17 cellular contexts compared by ENCODE assay signal in genomic region chr11:133896642-133897330, GRCh38. TPM values are rescaled to one million over a fixed set of nuclear protein-coding genes. Genes with fewer than 3 reads are reported as not detected.
"Had no signal": no experiment of that assay in that cellular context is flagged by ENCODE, and none has a peak within 500 bp of the region (broad histone marks: within the 10 kb centered on the region; RNA-seq: fewer than 3 reads in every experiment).

No MANE protein-coding gene starts in this region.

- H3K4me3 ChIP-seq: heart left ventricle, psoas muscle had no signal

- H3K27me3 Mint-ChIP-seq: activated naive CD8-positive, alpha-beta T cell treated with anti-CD3 and anti-CD28 coated beads, Interleukin-2, amount 50 U/mL, for 24 hours had no signal

- H3K27ac ChIP-seq: heart left ventricle, psoas muscle had no signal

- H3K27ac Mint-ChIP-seq: activated naive CD8-positive, alpha-beta T cell treated with anti-CD3 and anti-CD28 coated beads, Interleukin-2, amount 50 U/mL, for 24 hours; natural killer cell had no signal

- H3K9me3 Mint-ChIP-seq: activated naive CD8-positive, alpha-beta T cell treated with anti-CD3 and anti-CD28 coated beads, Interleukin-2, amount 50 U/mL, for 24 hours; natural killer cell had no signal

- H3K36me3 Mint-ChIP-seq: natural killer cell had no signal

- FAIRE-seq: astrocyte, colon had no signal

- ATAC-seq: natural killer cell, psoas muscle had no signal

- H3K4me1 Mint-ChIP-seq: activated naive CD8-positive, alpha-beta T cell treated with anti-CD3 and anti-CD28 coated beads, Interleukin-2, amount 50 U/mL, for 24 hours; natural killer cell had no signal

- DNase-seq: activated gamma-delta T cell; activated naive CD8-positive, alpha-beta T cell treated with anti-CD3 and anti-CD28 coated beads, Interleukin-2, amount 50 U/mL, for 24 hours; activated T-cell treated with anti-CD3 and anti-CD28 coated beads, Interleukin-2, amount 50 U/mL, for 1 hour; foreskin melanocyte; natural killer cell; psoas muscle; stimulated activated CD4-positive, alpha-beta T cell treated with anti-CD3 and anti-CD28 coated beads, Interleukin-12 subunit alpha, Interleukin-12 subunit beta, amount 100 ng/mL, for 4 hours; stimulated activated CD4-positive, alpha-beta T cell treated with anti-CD3 and anti-CD28 coated beads, Interleukin-2, amount 100 ng/mL, for 48 hours; stimulated activated naive CD4-positive, alpha-beta T cell treated with Interleukin-2 at 50 U/mL for 16 hours had no signal

- H3K27me3 ChIP-seq: heart left ventricle had no signal

- H3K9me3 ChIP-seq: heart left ventricle, psoas muscle had no signal

- H3K4me3 Mint-ChIP-seq: activated naive CD8-positive, alpha-beta T cell treated with anti-CD3 and anti-CD28 coated beads, Interleukin-2, amount 50 U/mL, for 24 hours; natural killer cell had no signal

- H3K4me1 ChIP-seq: psoas muscle had no signal

RNA-seq across cellular contexts. Expression of gene SPATA19, which starts 51.5 kb away (rescaled TPM):
- total RNA-seq: astrocyte; heart left ventricle; mucosa of gallbladder; natural killer cell; omental fat pad; psoas muscle; T-helper 2 cell treated with Interferon-gamma antibody and Interleukin-4, amounts not matched to agents 100 ng/mL and 5 ng/mL, for 36 hours; temporal lobe; urinary bladder had no signal
- polyA plus RNA-seq: heart left ventricle, psoas muscle, urinary bladder had no signal
